Comparison of ENCODE assay signal across 14 cellular contexts in the genomic region with DNA sequence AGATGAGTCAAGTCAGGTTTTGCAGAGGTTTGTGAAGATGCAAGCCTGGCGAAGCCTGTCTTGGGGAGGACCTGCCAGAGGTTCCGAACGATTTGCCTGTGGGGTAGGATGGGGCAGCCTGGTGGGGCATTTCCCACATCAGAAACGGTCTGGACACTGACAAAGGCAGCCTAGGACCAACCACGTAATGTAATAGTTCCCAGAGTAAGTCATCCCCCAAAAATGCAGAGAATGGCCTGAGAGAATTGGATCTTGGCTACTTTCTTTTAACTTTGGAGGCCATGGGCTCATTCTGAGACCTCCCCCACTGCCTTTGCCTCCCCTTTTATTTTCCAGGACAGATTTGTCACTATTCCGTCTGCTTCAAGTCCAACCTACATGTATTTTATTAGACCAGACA.
DNase-seq lines count a peak whose midpoint lies in the region; ATAC-seq and TF ChIP-seq lines count a peak whose summit lies in the region.
"Had no signal": no experiment of that assay in that cellular context is flagged by ENCODE, and none has a peak within 500 bp of the region (broad histone marks: within the 10 kb centered on the region; RNA-seq: fewer than 3 reads in every experiment).

No MANE protein-coding gene starts in this region.

- H3K4me1 Mint-ChIP-seq in Caco-2 (ENCODE audit: low read depth, unreplicated experiment), result peaks cover 32% of the 10 kb centered on the region

- H3K4me3 Mint-ChIP-seq in Caco-2 (ENCODE audit: unreplicated experiment), result no peak overlapping the region
- H3K4me3 Mint-ChIP-seq: activated CD4-positive, alpha-beta memory T cell treated with anti-CD3 and anti-CD28 coated beads for 36 hours; CD14-positive monocyte; stimulated activated memory B cell treated with anti-CD40 and anti-IgM and Interleukin-4, amounts not matched to agents 10 μg/mL and 1 μg/mL and 100 μg/mL, for 72 hours had no signal

- intact Hi-C loops in Caco-2 (cut with micrococcal nuclease; ENCODE audit: unreplicated experiment) (no loop called here), Panc1 (cut with micrococcal nuclease; ENCODE audit: unreplicated experiment) (no loop called here)

- no peak for ATAC-seq in Panc1
- ATAC-seq in HG02840 (IDR thresholded peaks at IDR 0.05; ENCODE audit: low FRiP score, unreplicated experiment), result no peak
- ATAC-seq in GM18867 (IDR thresholded peaks at IDR 0.05; ENCODE audit: unreplicated experiment), result no peak
- ATAC-seq: stimulated activated memory B cell treated with anti-CD40 and anti-IgM and Interleukin-4, amounts not matched to agents 10 μg/mL and 1 μg/mL and 100 μg/mL, for 72 hours had no signal

- TF ChIP-seq CTCF in Caco-2 (IDR thresholded peaks at IDR 0.05; ENCODE audit: insufficient read depth in 1 of 2, low read depth in 1 of 2, low read length in 1 of 2, severe bottlenecking in 1 of 2, unreplicated experiment in 1 of 2), result no peak
- TF ChIP-seq CTCF in Panc1 (IDR thresholded peaks at IDR 0.05), result no peak

- DNase-seq in Caco-2, result no peak
- DNase-seq in Panc1 (ENCODE audit: low read depth, low spot score), result no peak
- peak; percentile 47 for DNase-seq in fibroblast of gingiva (ENCODE audit: low read depth)
- DNase-seq in non-pigmented ciliary epithelial cell (ENCODE audit: low read depth), result peak; percentile 72
- DNase-seq in midbrain (lab: John Stamatoyannopoulos, UW), result no peak
- DNase-seq in kidney glomerular epithelial cell (lab: John Stamatoyannopoulos, UW), result no peak
- DNase-seq: activated CD4-positive, alpha-beta memory T cell treated with anti-CD3 and anti-CD28 coated beads for 36 hours; stimulated activated CD4-positive, alpha-beta T cell treated with anti-CD3 and anti-CD28 coated beads, Interleukin-2, amount 100 ng/mL, for 48 hours; T-helper 2 cell had no signal

- no TSS peak for BruUV-seq in Caco-2 (replicated peaks; lab: Mats Ljungman, UMichigan)
- BruUV-seq in Panc1 (replicated peaks; lab: Mats Ljungman, UMichigan), result TSS peak; percentile 15

- H3K4me3 ChIP-seq in Caco-2 (ENCODE audit: low read depth, low read length) (no peak overlapping the region), Panc1 (ENCODE audit: low read depth in 2 of 2, low read length in 2 of 2) (no peak overlapping the region)
- H3K4me3 ChIP-seq: breast epithelium had no signal

- H3K4me1 ChIP-seq in Caco-2 (peaks cover 17% of the 10 kb centered on the region), Panc1 (ENCODE audit: control insufficient read depth, insufficient read depth, low read length) (peaks cover 6% of the 10 kb centered on the region; the same call in 1 of the 2 replicates)
- H3K4me1 ChIP-seq: breast epithelium had no signal

- H3K27me3 ChIP-seq in Caco-2 (replicated peaks; ENCODE audit: control insufficient read depth, insufficient read depth, low read length) (no peaks in the 10 kb centered on the region), Panc1 (ENCODE audit: control insufficient read depth, insufficient read depth, low read length) (no peaks in the 10 kb centered on the region)
- H3K27me3 ChIP-seq: breast epithelium had no signal

- H3K27me3 Mint-ChIP-seq in Caco-2 (ENCODE audit: insufficient read depth, unreplicated experiment), result no peaks in the 10 kb centered on the region
- H3K27me3 Mint-ChIP-seq: activated CD4-positive, alpha-beta memory T cell treated with anti-CD3 and anti-CD28 coated beads for 36 hours; stimulated activated memory B cell treated with anti-CD40 and anti-IgM and Interleukin-4, amounts not matched to agents 10 μg/mL and 1 μg/mL and 100 μg/mL, for 72 hours had no signal

- H3K36me3 Mint-ChIP-seq in Caco-2 (ENCODE audit: insufficient read depth, unreplicated experiment), result peaks cover 94% of the 10 kb centered on the region

- peak overlapping the region; percentile 43 for H3K27ac Mint-ChIP-seq in Caco-2 (ENCODE audit: unreplicated experiment)
- H3K27ac Mint-ChIP-seq: activated CD4-positive, alpha-beta memory T cell treated with anti-CD3 and anti-CD28 coated beads for 36 hours; stimulated activated memory B cell treated with anti-CD40 and anti-IgM and Interleukin-4, amounts not matched to agents 10 μg/mL and 1 μg/mL and 100 μg/mL, for 72 hours had no signal

- in situ Hi-C loops in Panc1 (cut with HindIII; ENCODE audit: low pct_unique_long_range_greater_than_20kb, low sequenced_read_pairs), result no loop called here

- POLR2A ChIA-PET in Caco-2 (lab: Charles Lee) (no interaction called here), Panc1 (lab: Charles Lee) (no interaction called here)

- no peaks in the 10 kb centered on the region for H3K9me3 ChIP-seq in Caco-2
- H3K9me3 ChIP-seq in Panc1 (ENCODE audit: control insufficient read depth, insufficient read depth, low read depth, low read length), result no peaks in the 10 kb centered on the region
- H3K9me3 ChIP-seq: breast epithelium had no signal

- H3K36me3 ChIP-seq in Caco-2 (ENCODE audit: control insufficient read depth, insufficient read depth, low read length) (peaks cover 1% of the 10 kb centered on the region; the same call in 1 of the 2 replicates), Panc1 (ENCODE audit: control insufficient read depth, insufficient read depth, low read length) (no peaks in the 10 kb centered on the region; the same call in 1 of the 2 replicates)
- H3K36me3 ChIP-seq: breast epithelium had no signal

- H3K27ac ChIP-seq in Panc1 (ENCODE audit: low read length), result no peak overlapping the region
- H3K27ac ChIP-seq: breast epithelium had no signal

- CTCF ChIA-PET in Caco-2 (lab: Charles Lee), result interaction anchor here (0.7 kb wide), 1 partner anchor 416 kb away, joined by 7 read pairs; no protein-coding TSS in a partner anchor
- CTCF ChIA-PET in Panc1 (lab: Charles Lee), result no interaction called here

- H3K9me3 Mint-ChIP-seq in Caco-2 (ENCODE audit: unreplicated experiment), result no peaks in the 10 kb centered on the region
- H3K9me3 Mint-ChIP-seq: activated CD4-positive, alpha-beta memory T cell treated with anti-CD3 and anti-CD28 coated beads for 36 hours; stimulated activated memory B cell treated with anti-CD40 and anti-IgM and Interleukin-4, amounts not matched to agents 10 μg/mL and 1 μg/mL and 100 μg/mL, for 72 hours had no signal

Comparison
In these comparisons a context has a peak if more than half of its experiments do, and no peak if none do; other contexts are left out.
1. DNase-seq: peak in fibroblast of gingiva (single experiment) and non-pigmented ciliary epithelial cell (single experiment); none in Caco-2 (0 of 2), Panc1 (single experiment), midbrain (single experiment) and kidney glomerular epithelial cell (single experiment).